Comparison of ENCODE assay signal across 1 cellular context in genomic region chr12:49161092-49161795, GRCh38.
A peak's percentile ranks its signal among the peaks of the same experiment; 100 is the strongest.
TF ChIP-seq lines count a peak whose summit lies in the region.

No MANE protein-coding gene starts in this region.

TF ChIP-seq in GM12878, 131 proteins besides CTCF, POLR2A, EP300 and RAD21:
- no peak for TF ChIP-seq RELB (IDR thresholded peaks at IDR 0.05; ENCODE audit: low read depth)
- no peak for TF ChIP-seq PKNOX1 (IDR thresholded peaks at IDR 0.05)
- no peak for TF ChIP-seq MYC (IDR thresholded peaks at IDR 0.05; ENCODE audit: insufficient read depth, insufficient read length, insufficient replicate concordance, low read length, severe bottlenecking)
- TF ChIP-seq CBX3 (IDR thresholded peaks at IDR 0.05; ENCODE audit: borderline replicate concordance, low read depth), result no peak
- no peak for TF ChIP-seq ATF2 (IDR thresholded peaks at IDR 0.05; ENCODE audit: low read length)
- peak; percentile 31; the same call in 1 of the 3 replicates for TF ChIP-seq POU2F2 (IDR thresholded peaks at IDR 0.05; ENCODE audit: borderline replicate concordance, low read depth, low read length)
- TF ChIP-seq BMI1 (IDR thresholded peaks at IDR 0.05; ENCODE audit: borderline replicate concordance), result no peak; the same call in 1 of the 2 replicates
- no peak for TF ChIP-seq ESRRA (IDR thresholded peaks at IDR 0.05; ENCODE audit: low read length)
- peak; percentile 77; the same call in 1 of the 2 replicates for TF ChIP-seq ZBTB4 (CRISPR knock-in tag; IDR thresholded peaks at IDR 0.05)
- TF ChIP-seq CHD1 (IDR thresholded peaks at IDR 0.05; ENCODE audit: low read depth, low read length), result no peak
- no peak for TF ChIP-seq NBN (IDR thresholded peaks at IDR 0.05)
- peak; percentile 65 for TF ChIP-seq POLR2AphosphoS5 (IDR thresholded peaks at IDR 0.05; ENCODE audit: low read length)
- no peak for TF ChIP-seq FOXM1 (IDR thresholded peaks at IDR 0.05; ENCODE audit: low read depth, low read length)
- TF ChIP-seq MTA3 (IDR thresholded peaks at IDR 0.05; ENCODE audit: borderline replicate concordance, low read length), result no peak
- 0 out of 2 replicates have a peak, but pooled peaks have one; percentile 41 for TF ChIP-seq CBFB (IDR thresholded peaks at IDR 0.05; ENCODE audit: low read depth)
- no peak for TF ChIP-seq FOXK2 (IDR thresholded peaks at IDR 0.05)
- no peak for TF ChIP-seq BCL11A (IDR thresholded peaks at IDR 0.05; ENCODE audit: low read depth, low read length)
- TF ChIP-seq TAF1 (IDR thresholded peaks at IDR 0.05; ENCODE audit: borderline replicate concordance, low read depth, low read length), result no peak
- no peak for TF ChIP-seq MEF2A (IDR thresholded peaks at IDR 0.05; ENCODE audit: insufficient read depth, low read depth, low read length)
- TF ChIP-seq NKRF (conservative IDR thresholded peaks at IDR 0.05), result no peak
- no peak for TF ChIP-seq GABPA (IDR thresholded peaks at IDR 0.05; ENCODE audit: low read depth)
- no peak for TF ChIP-seq POLR2AphosphoS2 (IDR thresholded peaks at IDR 0.05; ENCODE audit: low read depth, low read length)
- no peak for TF ChIP-seq USF2 (IDR thresholded peaks at IDR 0.05; ENCODE audit: borderline replicate concordance, low read depth, low read length)
- peak; percentile 64; the same call in 1 of the 2 replicates for TF ChIP-seq PRDM15 (CRISPR knock-in tag; IDR thresholded peaks at IDR 0.05)
- TF ChIP-seq SUZ12 (IDR thresholded peaks at IDR 0.05; ENCODE audit: unreplicated experiment), result no peak
- TF ChIP-seq LARP7 (IDR thresholded peaks at IDR 0.05), result no peak
- peak; percentile 69 for TF ChIP-seq SMAD5 (IDR thresholded peaks at IDR 0.05; ENCODE audit: low read depth)
- peak; percentile 94 for TF ChIP-seq ZBED1 (IDR thresholded peaks at IDR 0.05; ENCODE audit: borderline replicate concordance)
- peak; percentile 30 for TF ChIP-seq RUNX3 (IDR thresholded peaks at IDR 0.05; ENCODE audit: low read length)
- no peak for TF ChIP-seq ZZZ3 (IDR thresholded peaks at IDR 0.05; ENCODE audit: control insufficient read depth, insufficient read length, low read depth)
- TF ChIP-seq KDM1A (IDR thresholded peaks at IDR 0.05; ENCODE audit: borderline replicate concordance), result no peak
- TF ChIP-seq RELA (IDR thresholded peaks at IDR 0.05; ENCODE audit: borderline replicate concordance, partially characterized antibody), result no peak
- TF ChIP-seq MLLT1 (IDR thresholded peaks at IDR 0.05), result no peak
- TF ChIP-seq PML (IDR thresholded peaks at IDR 0.05; ENCODE audit: low read length), result peak; percentile 91
- TF ChIP-seq YBX1 (IDR thresholded peaks at IDR 0.05), result no peak
